Comparison of ENCODE assay signal across 9 cellular contexts in the genomic region with DNA sequence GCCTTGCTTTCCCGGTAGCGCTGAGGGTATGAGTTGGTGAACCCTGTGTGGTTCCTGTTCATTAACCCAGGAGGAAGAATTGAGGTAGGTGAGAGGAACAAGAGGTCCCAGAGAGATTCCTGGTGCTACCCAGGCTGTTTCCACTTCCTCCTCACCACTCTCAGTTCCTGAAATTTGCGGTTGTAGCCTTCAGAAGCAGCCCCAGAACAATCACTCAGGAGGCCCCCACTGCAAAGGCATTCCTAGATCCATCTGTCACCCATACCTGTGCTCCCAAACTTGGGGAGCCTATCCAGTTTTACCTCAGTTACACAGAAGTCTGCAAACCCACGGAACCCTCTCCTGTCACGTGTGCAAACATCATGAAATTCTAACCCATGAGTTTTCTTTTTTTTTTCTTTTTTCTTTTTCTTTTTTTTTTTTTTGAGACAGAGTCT. TPM values are rescaled to one million over a fixed set of nuclear protein-coding genes. Genes with fewer than 3 reads are reported as not detected.
DNase-seq lines count a peak whose midpoint lies in the region; ATAC-seq, FAIRE-seq and TF ChIP-seq lines count a peak whose summit lies in the region.
"Had no signal": no experiment of that assay in that cellular context is flagged by ENCODE, and none has a peak within 500 bp of the region (broad histone marks: within the 10 kb centered on the region; RNA-seq: fewer than 3 reads in every experiment).

No MANE protein-coding gene starts in this region.

- 0 out of 2 replicates have a peak, but pooled peaks have one; percentile 27 for TF ChIP-seq POLR2A in GM12892 (IDR thresholded peaks at IDR 0.05; ENCODE audit: low read depth, low read length)
- TF ChIP-seq POLR2A in K562 (conservative IDR thresholded peaks at IDR 0.05), result no peak

- H3K9me3 ChIP-seq in K562 (replicated peaks; ENCODE audit: control insufficient read depth, insufficient read depth, low read depth, low read length) (no peaks in the 10 kb centered on the region), HAP-1 (no peaks in the 10 kb centered on the region)

- no peaks in the 10 kb centered on the region for H3K79me2 ChIP-seq in K562 (ENCODE audit: control insufficient read depth, insufficient read depth, low read length)

- POLR2A ChIA-PET in K562 (lab: Yijun Ruan, JAX), result interaction anchor here (1.0 to 1.6 kb wide), 2 partner anchors 11 to 29 kb away, joined by 3 to 5 read pairs; no protein-coding TSS in a partner anchor

- H3K27me3 ChIP-seq in K562 (ENCODE audit: control insufficient read depth in 2 of 2, insufficient read depth in 2 of 2, low read length in 2 of 2) (no peaks in the 10 kb centered on the region), HAP-1 (ENCODE audit: low read depth) (no peaks in the 10 kb centered on the region)

- DNase-seq in GM12892 (ENCODE audit: insufficient read length), result peak; percentile 29
- peak; percentile 49 for DNase-seq in GM20000 (ENCODE audit: low spot score)
- no peak for DNase-seq in K562 (ENCODE audit: extremely low read depth in 1 of 4, low spot score in 3 of 4)
- no peak for DNase-seq in T-helper 1 cell
- DNase-seq in NCI-H446 (lab: John Stamatoyannopoulos, UW), result no peak
- no peak for DNase-seq in HAP-1 (ENCODE audit: low spot score in 2 of 2)
- no peak for DNase-seq in EL
- DNase-seq: NCI-H2107 had no signal

- H3K4me2 ChIP-seq in K562 (ENCODE audit: insufficient read depth, low read length), result no peak overlapping the region

- no TSS peak for BruUV-seq in K562 (replicated peaks; lab: Mats Ljungman, UMichigan)

- no peak for TF ChIP-seq CTCF in GM20000 (IDR thresholded peaks at IDR 0.05; ENCODE audit: extremely low read depth, missing control alignments)
- no peak for TF ChIP-seq CTCF in K562 (IDR thresholded peaks at IDR 0.05 in 2 of 3, conservative IDR thresholded peaks at IDR 0.05 in 1 of 3; ENCODE audit: insufficient read depth in 2 of 3, low read depth in 1 of 3, low read length in 3 of 3)

- H3K4me3 ChIP-seq in K562, result no peak overlapping the region
- no peak overlapping the region for H3K4me3 ChIP-seq in HAP-1

- intact Hi-C loops in K562 (cut with micrococcal nuclease), result no loop called here

- CTCF ChIA-PET in K562 (lab: Yijun Ruan, JAX; ENCODE audit: low intra/inter-chr PET ratio), result no interaction called here

- no peak for TF ChIP-seq RAD21 in K562 (CRISPR knock-in tag; conservative IDR thresholded peaks at IDR 0.05 in 1 of 2, IDR thresholded peaks at IDR 0.05 in 1 of 2)

- no peak overlapping the region for H3K9ac ChIP-seq in K562 (ENCODE audit: insufficient read depth in 1 of 2, low read depth in 2 of 2, low read length in 2 of 2)

- H3K9me1 ChIP-seq in K562 (ENCODE audit: control insufficient read depth, insufficient read depth, low read length), result no peaks in the 10 kb centered on the region

- no peaks in the 10 kb centered on the region for H4K20me1 ChIP-seq in K562 (replicated peaks; ENCODE audit: control insufficient read depth, insufficient read depth, low read length)

- FAIRE-seq in GM12892 (lab: Jason Lieb, UNC), result peak; percentile 96
- FAIRE-seq in K562 (lab: Jason Lieb, UNC), result no peak

- 48% methylated on average over 5 of the region's 5 CpGs for WGBS in K562 (ENCODE audit: insufficient coverage, low coverage, missing lambda C conversion rate)

- in situ Hi-C loops in K562 (cut with MboI) (no loop called here), HAP-1 (cut with MboI; ENCODE audit: low sequenced_read_pairs) (no loop called here)

- TF ChIP-seq EP300 in K562 (IDR thresholded peaks at IDR 0.05; ENCODE audit: low read length), result no peak

- H3K4me1 ChIP-seq in K562 (replicated peaks in 1 of 2; ENCODE audit: control insufficient read depth in 2 of 2, insufficient read depth in 2 of 2, low read length in 2 of 2) (peaks cover 0 to 8% of the 10 kb centered on the region in 2 experiments; a peak in 4 of 5 replicates), HAP-1 (no peaks in the 10 kb centered on the region)

- H3K36me3 ChIP-seq in K562 (ENCODE audit: control insufficient read depth, insufficient read depth, low read length), result no peaks in the 10 kb centered on the region
- no peaks in the 10 kb centered on the region for H3K36me3 ChIP-seq in HAP-1 (replicated peaks)

- peak overlapping the region; percentile 56; the same call in 1 of the 2 replicates for H2AFZ ChIP-seq in K562 (ENCODE audit: low read depth, low read length)

- no peak overlapping the region for H3K27ac ChIP-seq in K562 (ENCODE audit: extremely low read depth, low read depth, low read length)

- ATAC-seq in HG03159 (IDR thresholded peaks at IDR 0.05; ENCODE audit: unreplicated experiment) (peak; percentile 81), K562 (peak; percentile 11; the same call in 1 of the 3 replicates)

TF ChIP-seq in K562, 482 proteins besides CTCF, POLR2A, EP300 and RAD21:
- TF ChIP-seq SPI1 (IDR thresholded peaks at IDR 0.05; ENCODE audit: borderline replicate concordance, low read depth, low read length) (peak; percentile 76; the same call in 1 of the 2 replicates), ARNT (IDR thresholded peaks at IDR 0.05) (no peak)

RNA-seq across cellular contexts. Expression of a gene that starts 9.0 kb away (rescaled TPM):
- polyA plus RNA-seq in GM12892 (2012; ENCODE audit: missing spikeins), result 66.0 TPM
- 31.6 and 61.2 TPM in 2 replicates for total RNA-seq in K562 (2011; cell fraction: chromatin; rRNA removed; ENCODE audit: low replicate concordance)
- 22.7 and 26.6 TPM in 2 replicates for total RNA-seq in K562 (2011; cell fraction: nucleolus; rRNA removed)
- total RNA-seq in K562 (2011; cell fraction: nucleoplasm; rRNA removed), result 30.2 and 39.5 TPM in 2 replicates
- total RNA-seq in K562 (2014; rRNA removed) (61.5 and 75.1 TPM in 2 replicates), K562 (2014; rRNA removed; fragmentation: Illumina TruSeq; extraction: Trizol) (73.5 and 95.8 TPM in 2 replicates), K562 (2015; rRNA removed; fragmentation: Illumina TruSeq; extraction: Trizol) (110 and 117 TPM in 2 replicates), K562 (2021) (56.4 and 71.9 TPM in 2 replicates)
- polyA plus RNA-seq in K562 (2011; rRNA removed) (29.8 and 35.6 TPM in 2 replicates), K562 (2014; fragmentation: Illumina TruSeq; extraction: Trizol) (65.2 and 69.1 TPM in 2 replicates), K562 (2014; fragmentation: Nextera tagmentation; extraction: Ambion mirVana) (10 to 100 TPM; 64.8 to 87.2 TPM), K562 (2014; rRNA removed) (47.1 and 49.5 TPM in 2 replicates)
- 14.8 and 25.0 TPM in 2 replicates for polyA plus RNA-seq in K562 (2011; cell fraction: cytosol; rRNA removed)
- polyA plus RNA-seq in K562 (2011; cell fraction: nucleus; rRNA removed), result 17.2 and 23.1 TPM in 2 replicates
- 39.4 and 42.5 TPM in 2 replicates for polyA plus RNA-seq in K562 (2012)
- 62.2 and 65.1 TPM in 2 replicates for polyA minus RNA-seq in K562 (2011; rRNA and poly(A)+ RNA removed)
- polyA minus RNA-seq in K562 (2011; cell fraction: cytosol; rRNA and poly(A)+ RNA removed), result 37.1 and 39.1 TPM in 2 replicates
- 21.7 and 45.1 TPM in 2 replicates for polyA minus RNA-seq in K562 (2011; cell fraction: nucleus; rRNA and poly(A)+ RNA removed)

Comparison
In these comparisons a context has a peak if more than half of its experiments do, and no peak if none do; other contexts are left out.
1. DNase-seq: peak in GM12892 (single experiment) and GM20000 (single experiment); none in K562 (0 of 4), T-helper 1 cell (0 of 5), NCI-H446 (0 of 2), HAP-1 (0 of 2) and EL (single experiment).